In genomic region chr1:204506091-204506968, GRCh38 we compare ENCODE assay signal across 8 cellular contexts. TPM values are rescaled to one million over a fixed set of nuclear protein-coding genes. Genes with fewer than 3 reads are reported as not detected.
DNase-seq lines count a peak whose midpoint lies in the region; ATAC-seq and TF ChIP-seq lines count a peak whose summit lies in the region.

No MANE protein-coding gene starts in this region.

- H3K4me1 ChIP-seq in Caco-2, result peaks cover 4% of the 10 kb centered on the region; the same call in 1 of the 2 replicates
- no peaks in the 10 kb centered on the region for H3K4me1 ChIP-seq in IMR-90 (ENCODE audit: control insufficient read depth, insufficient read depth, low read length)
- peaks cover 47% of the 10 kb centered on the region for H3K4me1 ChIP-seq in OCI-LY1 (ENCODE audit: insufficient read depth, low read length, severe bottlenecking)
- peaks cover 0 to 34% (median 3%) of the 10 kb centered on the region in 3 donors for H3K4me1 ChIP-seq in esophagus squamous epithelium

- in situ Hi-C loops in IMR-90 (cut with MboI; ENCODE audit: low sequenced_read_pairs), result no loop called here

- peak overlapping the region; percentile 51 for H2BK5ac ChIP-seq in IMR-90 (ENCODE audit: low read depth, low read length, poor library complexity, severe bottlenecking)

- no peaks in the 10 kb centered on the region for H3K79me1 ChIP-seq in IMR-90 (ENCODE audit: low read depth in 1 of 2, low read length in 2 of 2)

- no TSS peak for BruUV-seq in Caco-2 (replicated peaks; lab: Mats Ljungman, UMichigan)
- BruUV-seq in IMR-90 (replicated peaks; lab: Mats Ljungman, UMichigan), result no TSS peak

- H3K9me3 ChIP-seq in Caco-2 (no peaks in the 10 kb centered on the region), IMR-90 (ENCODE audit: control insufficient read depth, insufficient read depth, low read length) (no peaks in the 10 kb centered on the region), OCI-LY1 (ENCODE audit: low read length) (no peaks in the 10 kb centered on the region), esophagus squamous epithelium (no peaks in the 10 kb centered on the region)

- no peak overlapping the region; the same call in 1 of the 2 replicates for H3K4ac ChIP-seq in IMR-90 (ENCODE audit: low read depth, low read length)

- no peaks in the 10 kb centered on the region for H3K79me2 ChIP-seq in OCI-LY1 (ENCODE audit: insufficient read depth, low read length)

- H4K20me1 ChIP-seq in IMR-90 (ENCODE audit: insufficient read depth, low read length) (peaks cover 3% of the 10 kb centered on the region; the same call in 1 of the 2 replicates), OCI-LY1 (ENCODE audit: insufficient read depth, low read length) (no peaks in the 10 kb centered on the region)

- H3K23ac ChIP-seq in IMR-90 (ENCODE audit: low read depth, low read length), result peak overlapping the region; percentile 10; the same call in 1 of the 2 replicates

- H3K9me3 Mint-ChIP-seq in Caco-2 (ENCODE audit: unreplicated experiment) (no peaks in the 10 kb centered on the region), naive B cell (peaks cover 0 to 11% (median 2%) of the 10 kb centered on the region in 7 donors)

- H3K4me2 ChIP-seq in IMR-90 (ENCODE audit: low read depth, low read length) (peak overlapping the region; percentile 67), OCI-LY1 (ENCODE audit: low read length) (peak overlapping the region; percentile 84)

- peak; percentile 80 to 84 for DNase-seq in Caco-2
- peak; percentile 95 for DNase-seq in IMR-90
- DNase-seq in activated T-cell treated with anti-CD3 and anti-CD28 coated beads for 48 hours (ENCODE audit: low read depth), result peak; percentile 63
- DNase-seq in esophagus squamous epithelium (lab: John Stamatoyannopoulos, UW), result no peak
- peak; percentile 79 for DNase-seq in naive B cell
- peak; percentile 78 for DNase-seq in stimulated activated naive CD8-positive, alpha-beta T cell treated with anti-CD3 and anti-CD28 coated beads, Interleukin-15, Interleukin-2, amounts not matched to agents 100 U/mL and 50 U/mL, for 24 hours

- H3K27me3 ChIP-seq in Caco-2 (replicated peaks; ENCODE audit: control insufficient read depth, insufficient read depth, low read length) (no peaks in the 10 kb centered on the region), IMR-90 (ENCODE audit: control insufficient read depth, insufficient read depth, low read length) (peaks cover 1% of the 10 kb centered on the region; the same call in 1 of the 2 replicates), OCI-LY1 (ENCODE audit: insufficient read depth, low read length) (no peaks in the 10 kb centered on the region), esophagus squamous epithelium (no peaks in the 10 kb centered on the region)

- 0% methylated on average over 1 of the region's 31 CpGs; no CpG with 5 or more reads in 1 of the 2 experiments for whole genome bisulfite sequencing in IMR-90 (ENCODE audit: extremely low coverage in 2 of 2, insufficient read length in 1 of 2), 2 experiments
- 1% methylated on average over 31 of the region's 31 CpGs for WGBS in esophagus squamous epithelium, 2 donors

- H3K56ac ChIP-seq in IMR-90 (ENCODE audit: extremely low read depth, insufficient read depth, low read length), result no peak overlapping the region

- no peak overlapping the region for H4K5ac ChIP-seq in IMR-90 (ENCODE audit: low read depth, low read length)

- H3K4me3 Mint-ChIP-seq in Caco-2 (ENCODE audit: unreplicated experiment) (peak overlapping the region; percentile 99), naive B cell (peak overlapping the region; percentile 90 to 97 (median 94))

- H3K9ac ChIP-seq in IMR-90 (ENCODE audit: low read depth, low read length) (peak overlapping the region; percentile 45; the same call in 1 of the 2 replicates), OCI-LY1 (ENCODE audit: low read length) (peak overlapping the region; percentile 60)

- H3K36me3 Mint-ChIP-seq in Caco-2 (ENCODE audit: insufficient read depth, unreplicated experiment), result peaks cover 35% of the 10 kb centered on the region
- H3K36me3 Mint-ChIP-seq in naive B cell, result peaks cover 6 to 8% of the 10 kb centered on the region in 2 donors

- intact Hi-C loops in Caco-2 (cut with micrococcal nuclease; ENCODE audit: unreplicated experiment) (loop anchor here (1.0 to 5.0 kb wide), 2 partner anchors 12 to 301 kb away; partner anchors contain the start of gene PIK3C2B), IMR-90 (cut with micrococcal nuclease) (loop anchor here (2.0 kb wide), 1 partner anchor 300 kb away; no protein-coding TSS in a partner anchor), esophagus squamous epithelium (cut with DNase I) (no loop called here)

- TF ChIP-seq RAD21 in IMR-90 (IDR thresholded peaks at IDR 0.05; ENCODE audit: low read length), result no peak

- H3K4me3 ChIP-seq in Caco-2 (ENCODE audit: low read depth, low read length), result peak overlapping the region; percentile 58
- peak overlapping the region; percentile 64 for H3K4me3 ChIP-seq in IMR-90 (ENCODE audit: insufficient read depth, low read depth, low read length)
- peak overlapping the region; percentile 65 for H3K4me3 ChIP-seq in OCI-LY1 (ENCODE audit: low read depth, low read length, poor library complexity, severe bottlenecking)
- peak overlapping the region; percentile 30 to 69 (median 56) for H3K4me3 ChIP-seq in esophagus squamous epithelium

- no peak overlapping the region for H2BK20ac ChIP-seq in IMR-90 (ENCODE audit: low read depth, low read length)

- H3K27me3 Mint-ChIP-seq in Caco-2 (ENCODE audit: insufficient read depth, unreplicated experiment) (peaks cover 8% of the 10 kb centered on the region), naive B cell (peaks cover 0 to 10% (median 6%) of the 10 kb centered on the region in 3 donors)

- dilution Hi-C loops in IMR-90 (cut with HindIII; ENCODE audit: low sequenced_read_pairs, unreplicated experiment), result no loop called here

- H2AFZ ChIP-seq in IMR-90 (replicated peaks; ENCODE audit: low read length, poor library complexity) (peak overlapping the region; percentile 57), OCI-LY1 (ENCODE audit: low read length) (no peak overlapping the region)

- H3K27ac Mint-ChIP-seq in Caco-2 (ENCODE audit: unreplicated experiment) (peak overlapping the region; percentile 98), naive B cell (peak overlapping the region in 5 of 6 donors; percentile 96 to 100 (median 99))

- peaks cover 20% of the 10 kb centered on the region for H3K4me1 Mint-ChIP-seq in Caco-2 (ENCODE audit: low read depth, unreplicated experiment)
- peaks cover 44 to 77% (median 68%) of the 10 kb centered on the region in 3 donors for H3K4me1 Mint-ChIP-seq in naive B cell

- no peak for TF ChIP-seq POLR2A in IMR-90 (IDR thresholded peaks at IDR 0.05; ENCODE audit: low read depth, low read length)
- no peak for TF ChIP-seq POLR2A in esophagus squamous epithelium (IDR thresholded peaks at IDR 0.05)

- H3K36me3 ChIP-seq in Caco-2 (ENCODE audit: control insufficient read depth, insufficient read depth, low read length) (no peaks in the 10 kb centered on the region), IMR-90 (ENCODE audit: control insufficient read depth, insufficient read depth, low read length) (no peaks in the 10 kb centered on the region), OCI-LY1 (ENCODE audit: insufficient read depth, low read length) (no peaks in the 10 kb centered on the region), esophagus squamous epithelium (no peaks in the 10 kb centered on the region)

- ATAC-seq in GM21576 (IDR thresholded peaks at IDR 0.05; ENCODE audit: unreplicated experiment), result peak; percentile 57
- peak; percentile 92 for ATAC-seq in IMR-90 (ENCODE audit: low read depth)
- peak; percentile 61 to 63 for ATAC-seq in naive B cell (ENCODE audit: low read depth in 2 of 2)
- peak; percentile 92 for ATAC-seq in stimulated activated naive CD8-positive, alpha-beta T cell treated with anti-CD3 and anti-CD28 coated beads, Interleukin-15, Interleukin-2, amounts not matched to agents 100 U/mL and 50 U/mL, for 24 hours

- H3K14ac ChIP-seq in IMR-90 (replicated peaks; ENCODE audit: low read depth, low read length), result no peak overlapping the region; the same call in 1 of the 2 replicates

- H3K9me1 ChIP-seq in IMR-90 (ENCODE audit: insufficient read depth, low read length), result 0 out of 2 replicates have a peak, but pooled peaks cover 3% of the 10 kb centered on the region

- TF ChIP-seq CTCF in Caco-2 (IDR thresholded peaks at IDR 0.05; ENCODE audit: insufficient read depth in 1 of 2, low read depth in 1 of 2, low read length in 1 of 2, severe bottlenecking in 1 of 2, unreplicated experiment in 1 of 2) (no peak), IMR-90 (conservative IDR thresholded peaks at IDR 0.05; ENCODE audit: low read depth, low read length) (no peak), OCI-LY1 (IDR thresholded peaks at IDR 0.05; ENCODE audit: low read length) (no peak), esophagus squamous epithelium (IDR thresholded peaks at IDR 0.05) (peak in 1 of 6 experiments; percentile 2)

- H2AK5ac ChIP-seq in IMR-90 (ENCODE audit: low read depth, low read length), result no peak overlapping the region

- CTCF ChIA-PET in Caco-2 (lab: Charles Lee), result interaction anchor here (0.6 to 3.6 kb wide), 7 partner anchors 10 to 301 kb away, joined by 3 to 22 read pairs (median 7); partner anchors contain the start of genes MDM4 and PIK3C2B
- CTCF ChIA-PET in IMR-90 (lab: Yijun Ruan, JAX), result interaction anchor here (0.6 to 2.7 kb wide), 7 partner anchors 12 to 609 kb away, joined by 3 to 9 read pairs (median 4); no protein-coding TSS in a partner anchor

- H3F3A ChIP-seq in OCI-LY1 (ENCODE audit: insufficient read depth, low read length), result peaks cover 3% of the 10 kb centered on the region; the same call in 1 of the 2 replicates

- H2AK9ac ChIP-seq in IMR-90 (replicated peaks; ENCODE audit: low read depth, low read length, poor library complexity), result no peak overlapping the region

- H3K18ac ChIP-seq in IMR-90 (ENCODE audit: low read depth, low read length), result no peak overlapping the region

- no peak overlapping the region for H4K91ac ChIP-seq in IMR-90 (ENCODE audit: insufficient read depth, low read depth, low read length)

- H2BK15ac ChIP-seq in IMR-90 (ENCODE audit: low read depth, low read length), result no peak overlapping the region

- no peaks in the 10 kb centered on the region for H3K9me2 ChIP-seq in OCI-LY1 (ENCODE audit: low read depth, low read length)

- H4K8ac ChIP-seq in IMR-90 (ENCODE audit: low read depth in 2 of 2, low read length in 2 of 2), result 0 out of 4 replicates have a peak overlapping the region, but pooled peaks of 1 of the 2 experiments have one; percentile 24

- POLR2A ChIA-PET in Caco-2 (lab: Charles Lee) (interaction anchor here (2.5 to 3.0 kb wide), 2 partner anchors 10 to 12 kb away, joined by 19 to 63 read pairs; partner anchors contain the start of genes MDM4 and PIK3C2B), IMR-90 (lab: Charles Lee; ENCODE audit: unreplicated experiment) (interaction anchor here (0.6 kb wide), 1 partner anchor 286 kb away, joined by 3 read pairs; no protein-coding TSS in a partner anchor)

- H3K27ac ChIP-seq in IMR-90 (ENCODE audit: insufficient read depth, low read length), result peak overlapping the region; percentile 38
- H3K27ac ChIP-seq in OCI-LY1 (ENCODE audit: low read depth, low read length, poor library complexity, severe bottlenecking), result peak overlapping the region; percentile 96
- peak overlapping the region; percentile 54 to 92 (median 88) for H3K27ac ChIP-seq in esophagus squamous epithelium

- 0 out of 2 replicates have a peak overlapping the region, but pooled peaks have one; percentile 20 for H2BK120ac ChIP-seq in IMR-90 (ENCODE audit: low read depth, low read length)

RNA-seq across cellular contexts. Expression of gene MDM4, which starts 9.9 kb away (rescaled TPM):
- total RNA-seq in Caco-2 (2022), result 56.5 and 58.9 TPM in 2 replicates
- 19.2 and 20.1 TPM in 2 replicates for total RNA-seq in IMR-90 (2012; rRNA removed)
- 3.7 and 7.4 TPM in 2 replicates for polyA plus RNA-seq in IMR-90 (2012; rRNA removed)
- 0.76 and 1.6 TPM in 2 replicates for polyA plus RNA-seq in IMR-90 (2012; cell fraction: cytosol; rRNA removed)
- 9.4 and 42.7 TPM in 2 replicates for polyA plus RNA-seq in IMR-90 (2012; cell fraction: nucleus; rRNA removed; ENCODE audit: low replicate concordance)
- 10 to 100 TPM; 13.2 to 62.8 (median 23.8) TPM for total RNA-seq in esophagus squamous epithelium
- polyA plus RNA-seq in naive B cell (ENCODE audit: low read depth in 6 of 6), result 10 to 100 TPM; 12.6 to 50.8 (median 28.2) TPM

RNA-seq across cellular contexts. Expression of gene PIK3C2B, which starts 11.7 kb away (rescaled TPM):
- 24.7 and 28.5 TPM in 2 replicates for total RNA-seq in Caco-2 (2022)
- 1.1 and 2.8 TPM in 2 replicates for total RNA-seq in IMR-90 (2012; rRNA removed)
- polyA plus RNA-seq in IMR-90 (2012; rRNA removed), result 2.9 and 4.3 TPM in 2 replicates
- polyA plus RNA-seq in IMR-90 (2012; cell fraction: cytosol; rRNA removed), result 1.6 and 3.2 TPM in 2 replicates
- 5.1 and 6.9 TPM in 2 replicates for polyA plus RNA-seq in IMR-90 (2012; cell fraction: nucleus; rRNA removed; ENCODE audit: low replicate concordance)
- 10 to 100 TPM; 19.4 to 40.2 (median 21.3) TPM for total RNA-seq in esophagus squamous epithelium
- 10 to 100 TPM in 3 of 6 donors, 1 to 10 TPM in 2, not detected in 1; 8.5 to 16.9 (median 10.6) TPM for polyA plus RNA-seq in naive B cell (ENCODE audit: low read depth in 6 of 6)

Comparison
In these comparisons a context has a peak if more than half of its experiments do, and no peak if none do; other contexts are left out.
1. H3K27ac ChIP-seq: peak in every context shown above with its lines; median percentile 96 in OCI-LY1; 88 in esophagus squamous epithelium; 38 in IMR-90.